In the genomic region with DNA sequence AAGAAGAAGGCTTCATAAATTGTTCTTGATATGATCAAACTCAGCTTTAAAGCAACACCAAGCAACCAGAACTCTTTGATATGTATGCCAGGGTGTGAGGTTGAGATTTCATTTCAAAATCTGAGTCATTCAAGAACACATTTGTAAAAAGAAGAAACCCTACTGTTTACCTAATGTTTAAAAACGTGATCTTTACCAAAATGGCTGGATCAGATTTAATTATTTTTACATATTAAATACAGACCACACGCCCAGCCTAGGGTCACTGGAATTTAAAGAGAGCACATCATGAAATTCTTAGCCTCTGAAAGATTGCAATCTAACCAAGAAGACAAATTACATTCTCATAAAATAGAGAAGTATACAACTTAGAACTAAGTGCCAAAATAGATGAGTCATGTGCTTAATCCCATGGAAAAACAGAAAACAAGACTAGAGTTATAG, we compare ENCODE assay signal across 19 cellular contexts.
DNase-seq lines count a peak whose midpoint lies in the region; ATAC-seq and TF ChIP-seq lines count a peak whose summit lies in the region.
"Had no signal": no experiment of that assay in that cellular context is flagged by ENCODE, and none has a peak within 500 bp of the region (broad histone marks: within the 10 kb centered on the region; RNA-seq: fewer than 3 reads in every experiment).

No MANE protein-coding gene starts in this region.

- 24% methylated on average over 2 of the region's 2 CpGs for WGBS in smooth muscle cell (ENCODE audit: low lambda C conversion rate)

- TF ChIP-seq CTCF in smooth muscle cell (IDR thresholded peaks at IDR 0.05; ENCODE audit: borderline replicate concordance, insufficient read depth, poor library complexity, severe bottlenecking): no peak

- H3K27me3 Mint-ChIP-seq in activated T-cell treated with anti-CD3 and anti-CD28 coated beads, Interleukin-2, amount 50 U/mL, for 4 hours (ENCODE audit: low read depth): no peaks in the 10 kb centered on the region
- no peaks in the 10 kb centered on the region for H3K27me3 Mint-ChIP-seq in naive thymus-derived CD8-positive, alpha-beta T cell
- H3K27me3 Mint-ChIP-seq: activated naive CD4-positive, alpha-beta T cell treated with anti-CD3 and anti-CD28 coated beads, Interleukin-2, amount 50 U/mL, for 24 hours; CD8-positive, alpha-beta memory T cell had no signal

- H3K4me1 ChIP-seq in smooth muscle cell (ENCODE audit: low read depth): peaks cover 27% of the 10 kb centered on the region
- H3K4me1 ChIP-seq: SJCRH30, stomach had no signal

- peaks cover 8% of the 10 kb centered on the region for H3K4me1 Mint-ChIP-seq in activated T-cell treated with anti-CD3 and anti-CD28 coated beads, Interleukin-2, amount 50 U/mL, for 4 hours (ENCODE audit: low read depth)
- H3K4me1 Mint-ChIP-seq in naive thymus-derived CD8-positive, alpha-beta T cell: peaks cover 0 to 3% (median 0%) of the 10 kb centered on the region in 4 donors

- H2AFZ ChIP-seq in smooth muscle cell (ENCODE audit: low read depth): no peak overlapping the region

- H3F3A ChIP-seq in smooth muscle cell (ENCODE audit: low read depth): peaks cover 27% of the 10 kb centered on the region

- H3K27ac Mint-ChIP-seq in naive thymus-derived CD8-positive, alpha-beta T cell: no peak overlapping the region
- H3K27ac Mint-ChIP-seq: activated naive CD4-positive, alpha-beta T cell treated with anti-CD3 and anti-CD28 coated beads, Interleukin-2, amount 50 U/mL, for 24 hours; CD8-positive, alpha-beta memory T cell; mesothelial cell of epicardium had no signal

- H3K4me3 ChIP-seq in smooth muscle cell: no peak overlapping the region
- H3K4me3 ChIP-seq: SJCRH30, stomach had no signal

- H3K9ac ChIP-seq in smooth muscle cell (ENCODE audit: low read depth): no peak overlapping the region

- no peaks in the 10 kb centered on the region for H3K27me3 ChIP-seq in smooth muscle cell (ENCODE audit: low read depth)
- H3K27me3 ChIP-seq: SJCRH30, stomach had no signal

- H4K20me1 ChIP-seq in smooth muscle cell (ENCODE audit: low read depth): no peaks in the 10 kb centered on the region

- H3K4me2 ChIP-seq in smooth muscle cell: peak overlapping the region; percentile 48

- H3K9me3 ChIP-seq in smooth muscle cell (replicated peaks; ENCODE audit: low read depth): no peaks in the 10 kb centered on the region
- H3K9me3 ChIP-seq: SJCRH30 had no signal

- DNase-seq in activated T-cell treated with anti-CD3 and anti-CD28 coated beads, Interleukin-2, amount 50 U/mL, for 4 hours: no peak
- DNase-seq in activated T-cell treated with anti-CD3 and anti-CD28 coated beads, Interleukin-2, amount 50 U/mL, for 48 hours: no peak
- DNase-seq in NCI-H226 (peak; percentile 45), dedifferentiated amniotic fluid mesenchymal stem cell (ENCODE audit: extremely low spot score) (peak; percentile 20), smooth muscle cell (lab: John Stamatoyannopoulos, UW; ENCODE audit: unreplicated experiment) (no peak), SW 1271 (lab: John Stamatoyannopoulos, UW) (no peak)
- no peak for DNase-seq in naive thymus-derived CD8-positive, alpha-beta T cell
- DNase-seq: activated CD4-positive, alpha-beta T cell treated with anti-CD3 and anti-CD28 coated beads for 4 hours; CD8-positive, alpha-beta memory T cell; DND-41; left cardiac atrium; SJCRH30; stimulated activated CD4-positive, alpha-beta T cell treated with anti-CD3 and anti-CD28 coated beads, Interleukin-15, amount 100 ng/mL, for 24 hours; stomach; T1000 had no signal

- no peaks in the 10 kb centered on the region for H3K36me3 ChIP-seq in smooth muscle cell (ENCODE audit: low read depth)
- H3K36me3 ChIP-seq: SJCRH30, stomach had no signal

- H3K27ac ChIP-seq in smooth muscle cell (ENCODE audit: low read depth): peak overlapping the region; percentile 9
- H3K27ac ChIP-seq: SJCRH30, stomach had no signal

- H3K9me3 Mint-ChIP-seq in activated T-cell treated with anti-CD3 and anti-CD28 coated beads, Interleukin-2, amount 50 U/mL, for 4 hours: peaks cover 8% of the 10 kb centered on the region
- H3K9me3 Mint-ChIP-seq in naive thymus-derived CD8-positive, alpha-beta T cell: peaks cover 0 to 12% (median 10%) of the 10 kb centered on the region in 9 donors
- H3K9me3 Mint-ChIP-seq: activated naive CD4-positive, alpha-beta T cell treated with anti-CD3 and anti-CD28 coated beads, Interleukin-2, amount 50 U/mL, for 24 hours; neural crest cell had no signal

- H3K4me3 Mint-ChIP-seq in activated T-cell treated with anti-CD3 and anti-CD28 coated beads, Interleukin-2, amount 50 U/mL, for 4 hours: no peak overlapping the region
- no peak overlapping the region for H3K4me3 Mint-ChIP-seq in naive thymus-derived CD8-positive, alpha-beta T cell
- H3K4me3 Mint-ChIP-seq: activated naive CD4-positive, alpha-beta T cell treated with anti-CD3 and anti-CD28 coated beads, Interleukin-2, amount 50 U/mL, for 24 hours; CD8-positive, alpha-beta memory T cell; mesothelial cell of epicardium; neural crest cell had no signal

- peak; percentile 56 to 70 for ATAC-seq in activated T-cell treated with anti-CD3 and anti-CD28 coated beads, Interleukin-2, amount 50 U/mL, for 4 hours
- ATAC-seq in naive thymus-derived CD8-positive, alpha-beta T cell: no peak
- no peak for ATAC-seq in HG03469 (IDR thresholded peaks at IDR 0.05; ENCODE audit: unreplicated experiment)
- ATAC-seq: left cardiac atrium had no signal

- no peaks in the 10 kb centered on the region for H3K79me2 ChIP-seq in smooth muscle cell (ENCODE audit: low read depth)

- no peaks in the 10 kb centered on the region for H3K36me3 Mint-ChIP-seq in activated T-cell treated with anti-CD3 and anti-CD28 coated beads, Interleukin-2, amount 50 U/mL, for 4 hours (ENCODE audit: insufficient read depth)
- H3K36me3 Mint-ChIP-seq in naive thymus-derived CD8-positive, alpha-beta T cell: peaks cover 0 to 16% (median 3%) of the 10 kb centered on the region in 3 donors
- H3K36me3 Mint-ChIP-seq: activated naive CD4-positive, alpha-beta T cell treated with anti-CD3 and anti-CD28 coated beads, Interleukin-2, amount 50 U/mL, for 24 hours had no signal

- POLR2A ChIA-PET in naive thymus-derived CD8-positive, alpha-beta T cell (lab: Charles Lee): no interaction called here

Comparison
In these comparisons a context has a peak if more than half of its experiments do, and no peak if none do; other contexts are left out.
1. ATAC-seq: peak in activated T-cell treated with anti-CD3 and anti-CD28 coated beads, Interleukin-2, amount 50 U/mL, for 4 hours (2 of 2); none in naive thymus-derived CD8-positive, alpha-beta T cell (0 of 2) and HG03469 (single experiment).
2. DNase-seq: peak in NCI-H226 (single experiment) and dedifferentiated amniotic fluid mesenchymal stem cell (single experiment); none in activated T-cell treated with anti-CD3 and anti-CD28 coated beads, Interleukin-2, amount 50 U/mL, for 4 hours (single experiment), activated T-cell treated with anti-CD3 and anti-CD28 coated beads, Interleukin-2, amount 50 U/mL, for 48 hours (0 of 2), smooth muscle cell (single experiment), naive thymus-derived CD8-positive, alpha-beta T cell (0 of 10) and SW 1271 (0 of 2).